ENCODE assay signal across 9 cellular contexts in genomic region chr9:96486351-96487029, GRCh38. TPM values are rescaled to one million over a fixed set of nuclear protein-coding genes. Genes with fewer than 3 reads are reported as not detected.
A peak's percentile ranks its signal among the peaks of the same experiment; 100 is the strongest.
DNase-seq lines count a peak whose midpoint lies in the region; TF ChIP-seq lines count a peak whose summit lies in the region.
"Had no signal": no experiment of that assay in that cellular context is flagged by ENCODE, and none has a peak within 500 bp of the region (broad histone marks: within the 10 kb centered on the region; RNA-seq: fewer than 3 reads in every experiment).

No MANE protein-coding gene starts in this region.

- H3K4me3 ChIP-seq in subcutaneous abdominal adipose tissue (ENCODE audit: low read depth in 1 of 5, low read length in 5 of 5) (peak overlapping the region in 3 of 5 donors; percentile 22 to 44 (median 34)), Caco-2 (ENCODE audit: low read depth, low read length) (no peak overlapping the region)

- H3K27ac ChIP-seq in layer of hippocampus (ENCODE audit: low read depth, low read length): peak overlapping the region; percentile 58
- H3K27ac ChIP-seq in subcutaneous abdominal adipose tissue (ENCODE audit: low read depth, low read length): peak overlapping the region; percentile 85

- intact Hi-C loops in Caco-2 (cut with micrococcal nuclease; ENCODE audit: unreplicated experiment): no loop called here

- TF ChIP-seq CTCF in Caco-2 (IDR thresholded peaks at IDR 0.05; ENCODE audit: insufficient read depth in 1 of 2, low read depth in 1 of 2, low read length in 1 of 2, severe bottlenecking in 1 of 2, unreplicated experiment in 1 of 2): no peak

- BruUV-seq in Caco-2 (replicated peaks; lab: Mats Ljungman, UMichigan): no TSS peak

- peaks cover 12% of the 10 kb centered on the region for H3K4me1 Mint-ChIP-seq in Caco-2 (ENCODE audit: low read depth, unreplicated experiment)

- H3K27ac Mint-ChIP-seq in Caco-2 (ENCODE audit: unreplicated experiment): no peak overlapping the region
- H3K27ac Mint-ChIP-seq: IgD-negative memory B cell had no signal

- no peaks in the 10 kb centered on the region for H3K27me3 ChIP-seq in layer of hippocampus (ENCODE audit: control insufficient read depth, insufficient read depth, low read length)
- no peaks in the 10 kb centered on the region for H3K27me3 ChIP-seq in subcutaneous abdominal adipose tissue (ENCODE audit: control insufficient read depth in 5 of 5, insufficient read depth in 4 of 5, low read length in 5 of 5)
- no peaks in the 10 kb centered on the region for H3K27me3 ChIP-seq in Caco-2 (replicated peaks; ENCODE audit: control insufficient read depth, insufficient read depth, low read length)

- H3K9me3 ChIP-seq in subcutaneous abdominal adipose tissue (ENCODE audit: control insufficient read depth in 5 of 5, low read length in 5 of 5) (no peaks in the 10 kb centered on the region), Caco-2 (no peaks in the 10 kb centered on the region)

- H3K4me1 ChIP-seq in subcutaneous abdominal adipose tissue (ENCODE audit: control insufficient read depth in 5 of 5, insufficient read depth in 5 of 5, low read length in 5 of 5) (peaks cover 9 to 43% (median 39%) of the 10 kb centered on the region in 5 donors), Caco-2 (peaks cover 10% of the 10 kb centered on the region)

- no peak overlapping the region for H3K4me3 Mint-ChIP-seq in Caco-2 (ENCODE audit: unreplicated experiment)
- H3K4me3 Mint-ChIP-seq: IgD-negative memory B cell had no signal

- CTCF ChIA-PET in Caco-2 (lab: Charles Lee): no interaction called here

- H3K27me3 Mint-ChIP-seq in Caco-2 (ENCODE audit: insufficient read depth, unreplicated experiment): no peaks in the 10 kb centered on the region
- H3K27me3 Mint-ChIP-seq: IgD-negative memory B cell had no signal

- peak; percentile 18 for DNase-seq in HT1080 (ENCODE audit: low read depth)
- DNase-seq in cerebellum (ENCODE audit: low spot score): peak; percentile 17
- DNase-seq in activated CD4-positive, CD25-positive, alpha-beta regulatory T cell treated with anti-CD3 and anti-CD28 coated beads, Interleukin-2, amount 50 U/mL, for 72 hours: no peak
- no peak for DNase-seq in activated naive CD4-positive, alpha-beta T cell (lab: John Stamatoyannopoulos, UW)
- DNase-seq in Caco-2: no peak
- DNase-seq in pons (ENCODE audit: low spot score): no peak

- POLR2A ChIA-PET in Caco-2 (lab: Charles Lee): no interaction called here

- peaks cover 70% of the 10 kb centered on the region for H3K36me3 Mint-ChIP-seq in Caco-2 (ENCODE audit: insufficient read depth, unreplicated experiment)

- peak overlapping the region; percentile 0 to 60 (median 33) for H3K9ac ChIP-seq in subcutaneous abdominal adipose tissue (ENCODE audit: low read length in 5 of 5)

- H3K36me3 ChIP-seq in subcutaneous abdominal adipose tissue (ENCODE audit: control insufficient read depth in 5 of 5, insufficient read depth in 5 of 5, low read length in 5 of 5) (peaks cover 16 to 46% (median 36%) of the 10 kb centered on the region in 5 donors), Caco-2 (ENCODE audit: control insufficient read depth, insufficient read depth, low read length) (peaks cover 2% of the 10 kb centered on the region; the same call in 1 of the 2 replicates)

- H3K9me3 Mint-ChIP-seq in Caco-2 (ENCODE audit: unreplicated experiment): no peaks in the 10 kb centered on the region
- H3K9me3 Mint-ChIP-seq: IgD-negative memory B cell had no signal

RNA-seq across cellular contexts. Expression of gene HABP4, which starts 36.5 kb away (rescaled TPM):
- 4.3 and 4.6 TPM in 2 replicates for total RNA-seq in HT1080 (2014; rRNA removed; shearing (Covaris generic))
- 9.3 and 10.7 TPM in 2 replicates for polyA plus RNA-seq in HT1080 (2015; cell fraction: cytosol; rRNA removed)
- 5.7 and 6.2 TPM in 2 replicates for polyA plus RNA-seq in HT1080 (2015; cell fraction: nucleus; rRNA removed)
- 7.2 TPM for total RNA-seq in cerebellum
- total RNA-seq in Caco-2 (2022): 24.8 and 26.7 TPM in 2 replicates

Comparison
In these comparisons a context has a peak if more than half of its experiments do, and no peak if none do; other contexts are left out.
1. DNase-seq: peak in HT1080 (single experiment) and cerebellum (single experiment); none in activated CD4-positive, CD25-positive, alpha-beta regulatory T cell treated with anti-CD3 and anti-CD28 coated beads, Interleukin-2, amount 50 U/mL, for 72 hours (single experiment), activated naive CD4-positive, alpha-beta T cell (0 of 4), Caco-2 (0 of 2) and pons (single experiment).